Comparison of ENCODE assay signal across 17 cellular contexts in genomic region chr7:157586426-157586955, GRCh38.
A peak's percentile ranks its signal among the peaks of the same experiment; 100 is the strongest.
DNase-seq lines count a peak whose midpoint lies in the region; ATAC-seq, FAIRE-seq and TF ChIP-seq lines count a peak whose summit lies in the region.
"Had no signal": no experiment of that assay in that cellular context is flagged by ENCODE, and none has a peak within 500 bp of the region (broad histone marks: within the 10 kb centered on the region; RNA-seq: fewer than 3 reads in every experiment).

No MANE protein-coding gene starts in this region.

- H3K4me2 ChIP-seq in BLaER1 (peak overlapping the region; percentile 88), DND-41 (ENCODE audit: insufficient read depth, low read length) (no peak overlapping the region)

- H3K79me2 ChIP-seq in DND-41 (ENCODE audit: insufficient read depth, low read length), result no peaks in the 10 kb centered on the region

- TF ChIP-seq POLR2A in spleen (IDR thresholded peaks at IDR 0.05), result no peak

- no peaks in the 10 kb centered on the region for H3K4me1 Mint-ChIP-seq in type B pancreatic cell (ENCODE audit: unreplicated experiment)

- FAIRE-seq in kidney (lab: Jason Lieb, UNC), result no peak
- FAIRE-seq: H1, HTR-8/SVneo had no signal

- intact Hi-C loops in kidney (cut with DNase I) (no loop called here), spleen (cut with DNase I; ENCODE audit: low total_unique reads) (no loop called here)

- WGBS in spleen, 5 donors, result 82 to 94% (median 88%) methylated on average over 10 to 15 of the region's 15 CpGs

- H3K27ac ChIP-seq in BLaER1, result no peak overlapping the region
- H3K27ac ChIP-seq in DND-41 (ENCODE audit: low read length), result 0 out of 2 replicates have a peak overlapping the region, but pooled peaks have one; percentile 39
- H3K27ac ChIP-seq in kidney (ENCODE audit: low read depth in 2 of 2, low read length in 2 of 2), result no peak overlapping the region
- H3K27ac ChIP-seq in spleen, result peak overlapping the region in 2 of 8 donors; percentile 56 to 58
- H3K27ac ChIP-seq: C4-2B had no signal

- DNase-seq in DND-41, result no peak
- DNase-seq in kidney, result peak; percentile 45
- peak; percentile 55 for DNase-seq in spleen
- no peak for DNase-seq in type B pancreatic cell (ENCODE audit: extremely low spot score, unreplicated experiment)
- DNase-seq in MV-4-11 (lab: John Stamatoyannopoulos, UW), result no peak
- DNase-seq: CD4-positive, alpha-beta T cell; DMS153; DMS79; GF-D8; H9; IMR-90 had no signal

- H4K20me1 ChIP-seq in BLaER1 (no peaks in the 10 kb centered on the region), DND-41 (ENCODE audit: insufficient read depth, low read length) (0 out of 2 replicates have a peak, but pooled peaks cover 4% of the 10 kb centered on the region)

- H3K9me3 ChIP-seq in BLaER1, result no peaks in the 10 kb centered on the region
- H3K9me3 ChIP-seq in DND-41 (ENCODE audit: insufficient read depth, low read length, severe bottlenecking), result no peaks in the 10 kb centered on the region
- H3K9me3 ChIP-seq in kidney (ENCODE audit: control insufficient read depth in 1 of 2, low read length in 2 of 2), result no peaks in the 10 kb centered on the region
- H3K9me3 ChIP-seq in spleen, result peaks cover 0 to 14% (median 3%) of the 10 kb centered on the region in 8 donors

- H3K9me3 Mint-ChIP-seq in type B pancreatic cell, result no peaks in the 10 kb centered on the region
- H3K9me3 Mint-ChIP-seq: CD4-positive, alpha-beta T cell; H9 had no signal

- peaks cover 52% of the 10 kb centered on the region for H3K4me1 ChIP-seq in BLaER1
- H3K4me1 ChIP-seq in DND-41 (ENCODE audit: insufficient read depth, low read length), result no peaks in the 10 kb centered on the region
- H3K4me1 ChIP-seq in kidney (ENCODE audit: control insufficient read depth in 1 of 2, insufficient read depth in 1 of 2, low read depth in 1 of 2, low read length in 2 of 2), result no peaks in the 10 kb centered on the region
- no peaks in the 10 kb centered on the region for H3K4me1 ChIP-seq in spleen

- H3K36me3 Mint-ChIP-seq in type B pancreatic cell, result no peaks in the 10 kb centered on the region

- no peak for TF ChIP-seq CTCF in DND-41 (IDR thresholded peaks at IDR 0.05; ENCODE audit: borderline replicate concordance, extremely low read depth, low read length, poor library complexity, severe bottlenecking)
- TF ChIP-seq CTCF in kidney (IDR thresholded peaks at IDR 0.05; ENCODE audit: borderline replicate concordance, extremely low read depth, insufficient read depth), result no peak
- no peak for TF ChIP-seq CTCF in spleen (IDR thresholded peaks at IDR 0.05 in 8 of 11, conservative IDR thresholded peaks at IDR 0.05 in 3 of 11)
- no peak for TF ChIP-seq CTCF in type B pancreatic cell (conservative IDR thresholded peaks at IDR 0.05)

- no peak overlapping the region for H3K4me3 ChIP-seq in BLaER1
- no peak overlapping the region for H3K4me3 ChIP-seq in DND-41 (ENCODE audit: low read depth in 1 of 2, low read length in 2 of 2)
- H3K4me3 ChIP-seq in kidney (ENCODE audit: low read length in 2 of 2), result no peak overlapping the region
- H3K4me3 ChIP-seq in spleen, result no peak overlapping the region

- no peak for ATAC-seq in DND-41 (ENCODE audit: insufficient read depth, low read depth)
- no peak for ATAC-seq in GM19324 (IDR thresholded peaks at IDR 0.05; ENCODE audit: low FRiP score, unreplicated experiment)

- H3K36me3 ChIP-seq in BLaER1 (no peaks in the 10 kb centered on the region), DND-41 (ENCODE audit: insufficient read depth, low read length) (peaks cover 85% of the 10 kb centered on the region), kidney (ENCODE audit: control insufficient read depth in 1 of 2, insufficient read depth in 2 of 2, low read length in 2 of 2) (no peaks in the 10 kb centered on the region), spleen (no peaks in the 10 kb centered on the region)

- no peak overlapping the region for H2AFZ ChIP-seq in DND-41 (ENCODE audit: low read depth, low read length)

- no peak overlapping the region for H3K27ac Mint-ChIP-seq in type B pancreatic cell
- H3K27ac Mint-ChIP-seq: B cell; CD4-positive, alpha-beta T cell; H9 had no signal

- H3K27me3 ChIP-seq in BLaER1, result no peaks in the 10 kb centered on the region
- H3K27me3 ChIP-seq in DND-41 (ENCODE audit: insufficient read depth, low read length, poor library complexity), result no peaks in the 10 kb centered on the region
- peaks cover 0 to 40% (median 0%) of the 10 kb centered on the region in 7 donors for H3K27me3 ChIP-seq in spleen (replicated peaks in 1 of 7)

- peaks cover 14% of the 10 kb centered on the region for H3K27me3 Mint-ChIP-seq in type B pancreatic cell

- H3K9ac ChIP-seq in BLaER1, result no peak overlapping the region
- H3K9ac ChIP-seq in DND-41 (ENCODE audit: low read depth, low read length), result no peak overlapping the region
- no peak overlapping the region for H3K9ac ChIP-seq in kidney (ENCODE audit: low read length in 2 of 2)

- H3K4me3 Mint-ChIP-seq in type B pancreatic cell, result no peak overlapping the region
- H3K4me3 Mint-ChIP-seq: CD4-positive, alpha-beta T cell; H9 had no signal

Comparison
In these comparisons a context has a peak if more than half of its experiments do, and no peak if none do; other contexts are left out.
1. DNase-seq: peak in kidney (single experiment) and spleen (single experiment); none in DND-41 (single experiment), type B pancreatic cell (single experiment) and MV-4-11 (single experiment).